In genomic region chr11:12235945-12236743, GRCh38 we compare ENCODE assay signal across 1 cellular context.
TF ChIP-seq lines count a peak whose summit lies in the region.

No MANE protein-coding gene starts in this region.

TF ChIP-seq in K562, 482 proteins besides CTCF, POLR2A, EP300 and RAD21 (continued from another document):
- TF ChIP-seq, protein P1, sequence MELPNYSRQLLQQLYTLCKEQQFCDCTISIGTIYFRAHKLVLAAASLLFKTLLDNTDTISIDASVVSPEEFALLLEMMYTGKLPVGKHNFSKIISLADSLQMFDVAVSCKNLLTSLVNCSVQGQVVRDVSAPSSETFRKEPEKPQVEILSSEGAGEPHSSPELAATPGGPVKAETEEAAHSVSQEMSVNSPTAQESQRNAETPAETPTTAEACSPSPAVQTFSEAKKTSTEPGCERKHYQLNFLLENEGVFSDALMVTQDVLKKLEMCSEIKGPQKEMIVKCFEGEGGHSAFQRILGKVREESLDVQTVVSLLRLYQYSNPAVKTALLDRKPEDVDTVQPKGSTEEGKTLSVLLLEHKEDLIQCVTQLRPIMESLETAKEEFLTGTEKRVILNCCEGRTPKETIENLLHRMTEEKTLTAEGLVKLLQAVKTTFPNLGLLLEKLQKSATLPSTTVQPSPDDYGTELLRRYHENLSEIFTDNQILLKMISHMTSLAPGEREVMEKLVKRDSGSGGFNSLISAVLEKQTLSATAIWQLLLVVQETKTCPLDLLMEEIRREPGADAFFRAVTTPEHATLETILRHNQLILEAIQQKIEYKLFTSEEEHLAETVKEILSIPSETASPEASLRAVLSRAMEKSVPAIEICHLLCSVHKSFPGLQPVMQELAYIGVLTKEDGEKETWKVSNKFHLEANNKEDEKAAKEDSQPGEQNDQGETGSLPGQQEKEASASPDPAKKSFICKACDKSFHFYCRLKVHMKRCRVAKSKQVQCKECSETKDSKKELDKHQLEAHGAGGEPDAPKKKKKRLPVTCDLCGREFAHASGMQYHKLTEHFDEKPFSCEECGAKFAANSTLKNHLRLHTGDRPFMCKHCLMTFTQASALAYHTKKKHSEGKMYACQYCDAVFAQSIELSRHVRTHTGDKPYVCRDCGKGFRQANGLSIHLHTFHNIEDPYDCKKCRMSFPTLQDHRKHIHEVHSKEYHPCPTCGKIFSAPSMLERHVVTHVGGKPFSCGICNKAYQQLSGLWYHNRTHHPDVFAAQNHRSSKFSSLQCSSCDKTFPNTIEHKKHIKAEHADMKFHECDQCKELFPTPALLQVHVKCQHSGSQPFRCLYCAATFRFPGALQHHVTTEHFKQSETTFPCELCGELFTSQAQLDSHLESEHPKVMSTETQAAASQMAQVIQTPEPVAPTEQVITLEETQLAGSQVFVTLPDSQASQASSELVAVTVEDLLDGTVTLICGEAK (IDR thresholded peaks at IDR 0.05) = no peak
- TF ChIP-seq, protein P1 (CRISPR knock-in tag; IDR thresholded peaks at IDR 0.05) = no peak
- TF ChIP-seq HNRNPL (IDR thresholded peaks at IDR 0.05; ENCODE audit: low read depth, low read length) (no peak), HES1 (IDR thresholded peaks at IDR 0.05; ENCODE audit: low read depth) (no peak), PYGO2 (tag; IDR thresholded peaks at IDR 0.05) (no peak), ETV6 (IDR thresholded peaks at IDR 0.05; ENCODE audit: borderline replicate concordance in 1 of 2, low read depth in 2 of 2, low read length in 1 of 2) (no peak), ETV6 (CRISPR knock-in tag; IDR thresholded peaks at IDR 0.05; ENCODE audit: borderline replicate concordance) (no peak), ZNF592 (IDR thresholded peaks at IDR 0.05) (peak; percentile 76; the same call in 1 of the 2 replicates), SMC3 (conservative IDR thresholded peaks at IDR 0.05; ENCODE audit: insufficient read depth, low read depth, low read length) (peak; percentile 81), PCBP1 (IDR thresholded peaks at IDR 0.05; ENCODE audit: low read depth, low read length, poor library complexity, severe bottlenecking) (no peak), SIN3A (IDR thresholded peaks at IDR 0.05; ENCODE audit: borderline replicate concordance in 2 of 2, control insufficient read depth in 1 of 2, low read depth in 2 of 2, low read length in 2 of 2) (no peak), GABPB1 (CRISPR knock-in tag; IDR thresholded peaks at IDR 0.05) (no peak), BRD4 (IDR thresholded peaks at IDR 0.05) (no peak), ZNF121 (CRISPR knock-in tag; conservative IDR thresholded peaks at IDR 0.05) (no peak), EHMT2 (IDR thresholded peaks at IDR 0.05) (no peak), MAFG (tag; conservative IDR thresholded peaks at IDR 0.05) (no peak), MXD1 (CRISPR knock-in tag; IDR thresholded peaks at IDR 0.05; ENCODE audit: borderline replicate concordance, poor library complexity, severe bottlenecking) (no peak), ZNF740 (CRISPR knock-in tag; IDR thresholded peaks at IDR 0.05) (peak; percentile 41; the same call in 1 of the 2 replicates), ZNF740 (tag; IDR thresholded peaks at IDR 0.05) (no peak), BRD9 (IDR thresholded peaks at IDR 0.05; ENCODE audit: low read depth, partially characterized antibody) (peak; percentile 24)
- TF ChIP-seq, protein P2, sequence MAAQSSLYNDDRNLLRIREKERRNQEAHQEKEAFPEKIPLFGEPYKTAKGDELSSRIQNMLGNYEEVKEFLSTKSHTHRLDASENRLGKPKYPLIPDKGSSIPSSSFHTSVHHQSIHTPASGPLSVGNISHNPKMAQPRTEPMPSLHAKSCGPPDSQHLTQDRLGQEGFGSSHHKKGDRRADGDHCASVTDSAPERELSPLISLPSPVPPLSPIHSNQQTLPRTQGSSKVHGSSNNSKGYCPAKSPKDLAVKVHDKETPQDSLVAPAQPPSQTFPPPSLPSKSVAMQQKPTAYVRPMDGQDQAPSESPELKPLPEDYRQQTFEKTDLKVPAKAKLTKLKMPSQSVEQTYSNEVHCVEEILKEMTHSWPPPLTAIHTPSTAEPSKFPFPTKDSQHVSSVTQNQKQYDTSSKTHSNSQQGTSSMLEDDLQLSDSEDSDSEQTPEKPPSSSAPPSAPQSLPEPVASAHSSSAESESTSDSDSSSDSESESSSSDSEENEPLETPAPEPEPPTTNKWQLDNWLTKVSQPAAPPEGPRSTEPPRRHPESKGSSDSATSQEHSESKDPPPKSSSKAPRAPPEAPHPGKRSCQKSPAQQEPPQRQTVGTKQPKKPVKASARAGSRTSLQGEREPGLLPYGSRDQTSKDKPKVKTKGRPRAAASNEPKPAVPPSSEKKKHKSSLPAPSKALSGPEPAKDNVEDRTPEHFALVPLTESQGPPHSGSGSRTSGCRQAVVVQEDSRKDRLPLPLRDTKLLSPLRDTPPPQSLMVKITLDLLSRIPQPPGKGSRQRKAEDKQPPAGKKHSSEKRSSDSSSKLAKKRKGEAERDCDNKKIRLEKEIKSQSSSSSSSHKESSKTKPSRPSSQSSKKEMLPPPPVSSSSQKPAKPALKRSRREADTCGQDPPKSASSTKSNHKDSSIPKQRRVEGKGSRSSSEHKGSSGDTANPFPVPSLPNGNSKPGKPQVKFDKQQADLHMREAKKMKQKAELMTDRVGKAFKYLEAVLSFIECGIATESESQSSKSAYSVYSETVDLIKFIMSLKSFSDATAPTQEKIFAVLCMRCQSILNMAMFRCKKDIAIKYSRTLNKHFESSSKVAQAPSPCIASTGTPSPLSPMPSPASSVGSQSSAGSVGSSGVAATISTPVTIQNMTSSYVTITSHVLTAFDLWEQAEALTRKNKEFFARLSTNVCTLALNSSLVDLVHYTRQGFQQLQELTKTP (IDR thresholded peaks at IDR 0.05; ENCODE audit: low read depth in 1 of 2, partially characterized antibody in 2 of 2) = no peak
- TF ChIP-seq, protein P3, sequence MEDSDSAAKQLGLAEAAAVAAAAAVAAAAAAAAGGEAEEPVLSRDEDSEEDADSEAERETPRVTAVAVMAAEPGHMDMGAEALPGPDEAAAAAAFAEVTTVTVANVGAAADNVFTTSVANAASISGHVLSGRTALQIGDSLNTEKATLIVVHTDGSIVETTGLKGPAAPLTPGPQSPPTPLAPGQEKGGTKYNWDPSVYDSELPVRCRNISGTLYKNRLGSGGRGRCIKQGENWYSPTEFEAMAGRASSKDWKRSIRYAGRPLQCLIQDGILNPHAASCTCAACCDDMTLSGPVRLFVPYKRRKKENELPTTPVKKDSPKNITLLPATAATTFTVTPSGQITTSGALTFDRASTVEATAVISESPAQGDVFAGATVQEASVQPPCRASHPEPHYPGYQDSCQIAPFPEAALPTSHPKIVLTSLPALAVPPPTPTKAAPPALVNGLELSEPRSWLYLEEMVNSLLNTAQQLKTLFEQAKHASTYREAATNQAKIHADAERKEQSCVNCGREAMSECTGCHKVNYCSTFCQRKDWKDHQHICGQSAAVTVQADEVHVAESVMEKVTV (CRISPR knock-in tag; IDR thresholded peaks at IDR 0.05) = peak; percentile 51; the same call in 1 of the 2 replicates
